ENCODE assay signal across 1 cellular context in genomic region chr5:133277744-133278143, GRCh38.
TF ChIP-seq lines count a peak whose summit lies in the region.

No MANE protein-coding gene starts in this region.

TF ChIP-seq in K562, 482 proteins besides CTCF, POLR2A, EP300 and RAD21 (continued from another document):
- TF ChIP-seq, protein P1, sequence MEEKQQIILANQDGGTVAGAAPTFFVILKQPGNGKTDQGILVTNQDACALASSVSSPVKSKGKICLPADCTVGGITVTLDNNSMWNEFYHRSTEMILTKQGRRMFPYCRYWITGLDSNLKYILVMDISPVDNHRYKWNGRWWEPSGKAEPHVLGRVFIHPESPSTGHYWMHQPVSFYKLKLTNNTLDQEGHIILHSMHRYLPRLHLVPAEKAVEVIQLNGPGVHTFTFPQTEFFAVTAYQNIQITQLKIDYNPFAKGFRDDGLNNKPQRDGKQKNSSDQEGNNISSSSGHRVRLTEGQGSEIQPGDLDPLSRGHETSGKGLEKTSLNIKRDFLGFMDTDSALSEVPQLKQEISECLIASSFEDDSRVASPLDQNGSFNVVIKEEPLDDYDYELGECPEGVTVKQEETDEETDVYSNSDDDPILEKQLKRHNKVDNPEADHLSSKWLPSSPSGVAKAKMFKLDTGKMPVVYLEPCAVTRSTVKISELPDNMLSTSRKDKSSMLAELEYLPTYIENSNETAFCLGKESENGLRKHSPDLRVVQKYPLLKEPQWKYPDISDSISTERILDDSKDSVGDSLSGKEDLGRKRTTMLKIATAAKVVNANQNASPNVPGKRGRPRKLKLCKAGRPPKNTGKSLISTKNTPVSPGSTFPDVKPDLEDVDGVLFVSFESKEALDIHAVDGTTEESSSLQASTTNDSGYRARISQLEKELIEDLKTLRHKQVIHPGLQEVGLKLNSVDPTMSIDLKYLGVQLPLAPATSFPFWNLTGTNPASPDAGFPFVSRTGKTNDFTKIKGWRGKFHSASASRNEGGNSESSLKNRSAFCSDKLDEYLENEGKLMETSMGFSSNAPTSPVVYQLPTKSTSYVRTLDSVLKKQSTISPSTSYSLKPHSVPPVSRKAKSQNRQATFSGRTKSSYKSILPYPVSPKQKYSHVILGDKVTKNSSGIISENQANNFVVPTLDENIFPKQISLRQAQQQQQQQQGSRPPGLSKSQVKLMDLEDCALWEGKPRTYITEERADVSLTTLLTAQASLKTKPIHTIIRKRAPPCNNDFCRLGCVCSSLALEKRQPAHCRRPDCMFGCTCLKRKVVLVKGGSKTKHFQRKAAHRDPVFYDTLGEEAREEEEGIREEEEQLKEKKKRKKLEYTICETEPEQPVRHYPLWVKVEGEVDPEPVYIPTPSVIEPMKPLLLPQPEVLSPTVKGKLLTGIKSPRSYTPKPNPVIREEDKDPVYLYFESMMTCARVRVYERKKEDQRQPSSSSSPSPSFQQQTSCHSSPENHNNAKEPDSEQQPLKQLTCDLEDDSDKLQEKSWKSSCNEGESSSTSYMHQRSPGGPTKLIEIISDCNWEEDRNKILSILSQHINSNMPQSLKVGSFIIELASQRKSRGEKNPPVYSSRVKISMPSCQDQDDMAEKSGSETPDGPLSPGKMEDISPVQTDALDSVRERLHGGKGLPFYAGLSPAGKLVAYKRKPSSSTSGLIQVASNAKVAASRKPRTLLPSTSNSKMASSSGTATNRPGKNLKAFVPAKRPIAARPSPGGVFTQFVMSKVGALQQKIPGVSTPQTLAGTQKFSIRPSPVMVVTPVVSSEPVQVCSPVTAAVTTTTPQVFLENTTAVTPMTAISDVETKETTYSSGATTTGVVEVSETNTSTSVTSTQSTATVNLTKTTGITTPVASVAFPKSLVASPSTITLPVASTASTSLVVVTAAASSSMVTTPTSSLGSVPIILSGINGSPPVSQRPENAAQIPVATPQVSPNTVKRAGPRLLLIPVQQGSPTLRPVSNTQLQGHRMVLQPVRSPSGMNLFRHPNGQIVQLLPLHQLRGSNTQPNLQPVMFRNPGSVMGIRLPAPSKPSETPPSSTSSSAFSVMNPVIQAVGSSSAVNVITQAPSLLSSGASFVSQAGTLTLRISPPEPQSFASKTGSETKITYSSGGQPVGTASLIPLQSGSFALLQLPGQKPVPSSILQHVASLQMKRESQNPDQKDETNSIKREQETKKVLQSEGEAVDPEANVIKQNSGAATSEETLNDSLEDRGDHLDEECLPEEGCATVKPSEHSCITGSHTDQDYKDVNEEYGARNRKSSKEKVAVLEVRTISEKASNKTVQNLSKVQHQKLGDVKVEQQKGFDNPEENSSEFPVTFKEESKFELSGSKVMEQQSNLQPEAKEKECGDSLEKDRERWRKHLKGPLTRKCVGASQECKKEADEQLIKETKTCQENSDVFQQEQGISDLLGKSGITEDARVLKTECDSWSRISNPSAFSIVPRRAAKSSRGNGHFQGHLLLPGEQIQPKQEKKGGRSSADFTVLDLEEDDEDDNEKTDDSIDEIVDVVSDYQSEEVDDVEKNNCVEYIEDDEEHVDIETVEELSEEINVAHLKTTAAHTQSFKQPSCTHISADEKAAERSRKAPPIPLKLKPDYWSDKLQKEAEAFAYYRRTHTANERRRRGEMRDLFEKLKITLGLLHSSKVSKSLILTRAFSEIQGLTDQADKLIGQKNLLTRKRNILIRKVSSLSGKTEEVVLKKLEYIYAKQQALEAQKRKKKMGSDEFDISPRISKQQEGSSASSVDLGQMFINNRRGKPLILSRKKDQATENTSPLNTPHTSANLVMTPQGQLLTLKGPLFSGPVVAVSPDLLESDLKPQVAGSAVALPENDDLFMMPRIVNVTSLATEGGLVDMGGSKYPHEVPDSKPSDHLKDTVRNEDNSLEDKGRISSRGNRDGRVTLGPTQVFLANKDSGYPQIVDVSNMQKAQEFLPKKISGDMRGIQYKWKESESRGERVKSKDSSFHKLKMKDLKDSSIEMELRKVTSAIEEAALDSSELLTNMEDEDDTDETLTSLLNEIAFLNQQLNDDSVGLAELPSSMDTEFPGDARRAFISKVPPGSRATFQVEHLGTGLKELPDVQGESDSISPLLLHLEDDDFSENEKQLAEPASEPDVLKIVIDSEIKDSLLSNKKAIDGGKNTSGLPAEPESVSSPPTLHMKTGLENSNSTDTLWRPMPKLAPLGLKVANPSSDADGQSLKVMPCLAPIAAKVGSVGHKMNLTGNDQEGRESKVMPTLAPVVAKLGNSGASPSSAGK (IDR thresholded peaks at IDR 0.05) = peak; percentile 49
- TF ChIP-seq ZNF589 (CRISPR knock-in tag; IDR thresholded peaks at IDR 0.05; ENCODE audit: low read depth) (peak; percentile 52; the same call in 1 of the 2 replicates), CEBPG (CRISPR knock-in tag; IDR thresholded peaks at IDR 0.05) (no peak), CEBPG (tag; conservative IDR thresholded peaks at IDR 0.05 in 1 of 2, IDR thresholded peaks at IDR 0.05 in 1 of 2) (peak; percentile 62 to 70; a peak in 3 of 4 replicates), ATF3 (IDR thresholded peaks at IDR 0.05) (peak; percentile 46; the same call in 1 of the 2 replicates), ATF3 (CRISPR knock-in tag; conservative IDR thresholded peaks at IDR 0.05) (no peak)
